Comparison of ENCODE assay signal across 1 cellular context in the genomic region with DNA sequence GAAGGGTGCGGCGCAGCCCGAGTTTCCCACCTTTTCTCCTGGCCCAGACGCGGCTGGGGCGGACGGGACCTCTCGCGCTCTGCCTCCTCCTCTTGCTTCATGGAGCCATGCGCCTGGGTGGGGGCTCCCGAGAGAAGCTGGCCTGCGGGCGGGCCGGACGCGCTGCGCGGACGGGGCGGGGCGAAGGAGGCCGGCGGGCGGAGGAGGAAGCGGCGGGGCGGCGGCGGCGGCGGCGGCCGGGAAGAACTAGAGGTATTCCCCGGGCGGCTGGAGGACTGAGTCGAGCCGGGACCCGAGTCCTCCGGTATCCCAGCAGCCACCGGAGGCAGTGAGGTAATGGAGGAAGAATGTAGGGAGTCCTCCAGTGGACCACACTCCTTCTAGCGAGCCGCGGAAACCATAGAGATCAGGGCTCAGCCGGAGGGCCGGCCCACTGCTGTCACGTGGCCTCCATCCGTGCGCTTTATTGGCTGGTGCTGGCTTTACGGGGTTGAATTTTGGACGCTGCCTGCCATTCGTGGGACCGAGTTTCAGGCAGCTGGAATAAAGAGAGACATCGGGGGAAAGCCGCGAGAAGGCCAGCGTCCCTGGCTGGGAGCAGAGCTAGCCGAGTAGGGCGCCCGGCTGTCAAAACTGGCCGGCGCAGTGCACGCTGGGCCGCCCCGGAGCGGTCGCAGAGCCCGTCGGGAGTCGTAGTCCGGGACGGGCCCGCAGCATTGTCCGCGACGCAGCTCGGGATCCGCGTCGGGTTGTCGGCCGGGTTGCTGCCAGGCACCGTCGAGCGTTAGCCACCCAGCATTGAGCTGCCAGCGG.
TF ChIP-seq lines count a peak whose summit lies in the region.

Gene AMMECR1L, minus strand, starts transcription at position 177 of the 813 bp plus-strand sequence. CDS start 11,722 bp downstream, outside the sequence.

TF ChIP-seq in HepG2, 621 proteins besides CTCF, POLR2A, EP300 and RAD21 (continued from another document and continues in another):
- TF ChIP-seq ARID5B (CRISPR knock-in tag; IDR thresholded peaks at IDR 0.05) (peak; percentile 49; the same call in 1 of the 2 replicates), NFAT5 (CRISPR knock-in tag; IDR thresholded peaks at IDR 0.05) (peak; percentile 67; the same call in 1 of the 2 replicates), PATZ1 (CRISPR knock-in tag; IDR thresholded peaks at IDR 0.05) (peak; percentile 7), GPN1 (CRISPR knock-in tag; IDR thresholded peaks at IDR 0.05; ENCODE audit: borderline replicate concordance) (0 out of 2 replicates have a peak, but pooled peaks have one; percentile 22), NFKB2 (CRISPR knock-in tag; IDR thresholded peaks at IDR 0.05; ENCODE audit: borderline replicate concordance) (peak; percentile 15; the same call in 1 of the 2 replicates), DR1 (CRISPR knock-in tag; IDR thresholded peaks at IDR 0.05) (0 out of 2 replicates have a peak, but pooled peaks have one; percentile 43), ZNF792 (CRISPR knock-in tag; IDR thresholded peaks at IDR 0.05) (peak; percentile 64), ZNF121 (CRISPR knock-in tag; IDR thresholded peaks at IDR 0.05) (peak; percentile 60), ZNF773 (CRISPR knock-in tag; IDR thresholded peaks at IDR 0.05; ENCODE audit: borderline replicate concordance) (0 out of 2 replicates have a peak, but pooled peaks have one; percentile 40), HES4 (CRISPR knock-in tag; IDR thresholded peaks at IDR 0.05; ENCODE audit: borderline replicate concordance) (0 out of 2 replicates have a peak, but pooled peaks have one; percentile 50), YEATS4 (CRISPR knock-in tag; IDR thresholded peaks at IDR 0.05; ENCODE audit: borderline replicate concordance) (peak; percentile 57; the same call in 1 of the 2 replicates), ZNF446 (CRISPR knock-in tag; IDR thresholded peaks at IDR 0.05) (0 out of 2 replicates have a peak, but pooled peaks have one; percentile 15), SPEN (CRISPR knock-in tag; IDR thresholded peaks at IDR 0.05; ENCODE audit: low read depth) (peak; percentile 69; the same call in 1 of the 2 replicates), ZNF687 (CRISPR knock-in tag; IDR thresholded peaks at IDR 0.05) (peak; percentile 70), ETV6 (CRISPR knock-in tag; conservative IDR thresholded peaks at IDR 0.05) (0 out of 2 replicates have a peak, but pooled peaks have one; percentile 53), HNRNPLL (IDR thresholded peaks at IDR 0.05; ENCODE audit: low read depth, low read length, poor library complexity, severe bottlenecking) (peak; percentile 24), ZNF430 (CRISPR knock-in tag; IDR thresholded peaks at IDR 0.05) (peak; percentile 42), E2F1 (CRISPR knock-in tag; IDR thresholded peaks at IDR 0.05) (0 out of 2 replicates have a peak, but pooled peaks have one; percentile 16), PHF21A (CRISPR knock-in tag; IDR thresholded peaks at IDR 0.05) (peak; percentile 39; the same call in 1 of the 2 replicates), CBX5 (CRISPR knock-in tag; IDR thresholded peaks at IDR 0.05; ENCODE audit: borderline replicate concordance) (peak; percentile 26; the same call in 1 of the 2 replicates), ZNF747 (CRISPR knock-in tag; IDR thresholded peaks at IDR 0.05; ENCODE audit: borderline replicate concordance) (peak; percentile 50; the same call in 1 of the 2 replicates)
- TF ChIP-seq, protein P1, sequence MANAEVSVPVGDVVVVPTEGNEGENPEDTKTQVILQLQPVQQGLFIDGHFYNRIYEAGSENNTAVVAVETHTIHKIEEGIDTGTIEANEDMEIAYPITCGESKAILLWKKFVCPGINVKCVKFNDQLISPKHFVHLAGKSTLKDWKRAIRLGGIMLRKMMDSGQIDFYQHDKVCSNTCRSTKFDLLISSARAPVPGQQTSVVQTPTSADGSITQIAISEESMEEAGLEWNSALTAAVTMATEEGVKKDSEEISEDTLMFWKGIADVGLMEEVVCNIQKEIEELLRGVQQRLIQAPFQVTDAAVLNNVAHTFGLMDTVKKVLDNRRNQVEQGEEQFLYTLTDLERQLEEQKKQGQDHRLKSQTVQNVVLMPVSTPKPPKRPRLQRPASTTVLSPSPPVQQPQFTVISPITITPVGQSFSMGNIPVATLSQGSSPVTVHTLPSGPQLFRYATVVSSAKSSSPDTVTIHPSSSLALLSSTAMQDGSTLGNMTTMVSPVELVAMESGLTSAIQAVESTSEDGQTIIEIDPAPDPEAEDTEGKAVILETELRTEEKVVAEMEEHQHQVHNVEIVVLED (CRISPR knock-in tag; IDR thresholded peaks at IDR 0.05; ENCODE audit: borderline replicate concordance), result peak; percentile 57; the same call in 1 of the 2 replicates
- TF ChIP-seq, protein P2, sequence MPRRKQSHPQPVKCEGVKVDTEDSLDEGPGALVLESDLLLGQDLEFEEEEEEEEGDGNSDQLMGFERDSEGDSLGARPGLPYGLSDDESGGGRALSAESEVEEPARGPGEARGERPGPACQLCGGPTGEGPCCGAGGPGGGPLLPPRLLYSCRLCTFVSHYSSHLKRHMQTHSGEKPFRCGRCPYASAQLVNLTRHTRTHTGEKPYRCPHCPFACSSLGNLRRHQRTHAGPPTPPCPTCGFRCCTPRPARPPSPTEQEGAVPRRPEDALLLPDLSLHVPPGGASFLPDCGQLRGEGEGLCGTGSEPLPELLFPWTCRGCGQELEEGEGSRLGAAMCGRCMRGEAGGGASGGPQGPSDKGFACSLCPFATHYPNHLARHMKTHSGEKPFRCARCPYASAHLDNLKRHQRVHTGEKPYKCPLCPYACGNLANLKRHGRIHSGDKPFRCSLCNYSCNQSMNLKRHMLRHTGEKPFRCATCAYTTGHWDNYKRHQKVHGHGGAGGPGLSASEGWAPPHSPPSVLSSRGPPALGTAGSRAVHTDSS (CRISPR knock-in tag; conservative IDR thresholded peaks at IDR 0.05), result 0 out of 2 replicates have a peak, but pooled peaks have one; percentile 50
